ENCODE assay signal across 22 cellular contexts in the genomic region with DNA sequence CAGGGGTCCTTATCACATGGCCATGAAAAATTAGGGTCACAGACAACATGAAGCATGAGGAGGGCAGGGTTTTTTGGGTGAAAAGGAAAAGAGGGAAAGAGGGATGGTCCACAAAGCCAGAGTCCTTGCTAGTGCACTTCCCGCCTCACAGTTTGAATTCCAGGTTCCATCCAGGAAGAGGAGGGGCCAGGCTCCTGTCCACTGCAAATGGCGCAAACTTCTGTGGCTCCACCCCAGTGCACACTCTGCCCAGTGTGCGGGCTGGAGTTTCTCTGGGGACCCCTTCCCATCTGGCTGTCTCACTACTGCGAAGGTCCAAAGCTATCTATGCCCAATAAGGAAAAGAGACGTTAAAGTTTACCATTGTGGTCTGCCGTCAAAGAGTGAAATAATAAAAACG. TPM values are rescaled to one million over a fixed set of nuclear protein-coding genes. Genes with fewer than 3 reads are reported as not detected.
"Had no signal": no experiment of that assay in that cellular context is flagged by ENCODE, and none has a peak within 500 bp of the region (broad histone marks: within the 10 kb centered on the region; RNA-seq: fewer than 3 reads in every experiment).

No MANE protein-coding gene starts in this region.

- H3K4me1 ChIP-seq: parathyroid adenoma, upper lobe of right lung had no signal

- H3K4me3 Mint-ChIP-seq: activated naive CD8-positive, alpha-beta T cell treated with anti-CD3 and anti-CD28 coated beads for 36 hours; stimulated activated naive B cell treated with anti-CD40 and anti-IgM and Interleukin-4, amounts not matched to agents 10 μg/mL and 1 μg/mL and 100 μg/mL, for 72 hours had no signal

- H3K9me3 Mint-ChIP-seq: activated naive CD8-positive, alpha-beta T cell treated with anti-CD3 and anti-CD28 coated beads for 36 hours had no signal

- H3K9me3 ChIP-seq: thoracic aorta, upper lobe of right lung had no signal

- H3K4me3 ChIP-seq: thoracic aorta, upper lobe of right lung had no signal

- DNase-seq: activated naive CD4-positive, alpha-beta T cell treated with Interleukin-2 at 50 U/mL for 16 hours; activated naive CD8-positive, alpha-beta T cell treated with anti-CD3 and anti-CD28 coated beads for 36 hours; central memory CD4-positive, alpha-beta T cell; dermis blood vessel endothelial cell; effector memory CD4-positive, alpha-beta T cell; foreskin melanocyte; hippocampal formation; left ventricle myocardium superior; mammary epithelial cell; midbrain; nucleus accumbens; right cardiac atrium; stimulated activated CD4-positive, alpha-beta T cell treated with anti-CD3 and anti-CD28 coated beads, Interleukin-1b, Interleukin-23, amount 100 ng/mL, for 48 hours; stimulated activated naive B cell treated with anti-CD40 and anti-IgM and Interleukin-4, amounts not matched to agents 10 μg/mL and 1 μg/mL and 100 μg/mL, for 72 hours; T-helper 9 cell; upper lobe of right lung had no signal

- H3K27ac ChIP-seq: parathyroid adenoma, thoracic aorta, upper lobe of right lung had no signal

- H3K27me3 Mint-ChIP-seq: activated naive CD8-positive, alpha-beta T cell treated with anti-CD3 and anti-CD28 coated beads for 36 hours; stimulated activated naive B cell treated with anti-CD40 and anti-IgM and Interleukin-4, amounts not matched to agents 10 μg/mL and 1 μg/mL and 100 μg/mL, for 72 hours had no signal

- H3K27ac Mint-ChIP-seq: activated naive CD8-positive, alpha-beta T cell treated with anti-CD3 and anti-CD28 coated beads for 36 hours had no signal

- H3K36me3 ChIP-seq: thoracic aorta had no signal

- ATAC-seq: esophagus mucosa; left ventricle myocardium superior; stimulated activated naive B cell treated with anti-CD40 and anti-IgM and Interleukin-4, amounts not matched to agents 10 μg/mL and 1 μg/mL and 100 μg/mL, for 72 hours; upper lobe of right lung had no signal

- H3K27me3 ChIP-seq: upper lobe of right lung had no signal

RNA-seq across cellular contexts. Expression of gene AIM2, which starts 17.8 kb away (rescaled TPM):
- total RNA-seq: dermis blood vessel endothelial cell, endothelial cell of umbilical vein, pulmonary artery endothelial cell had no signal
- polyA plus RNA-seq: endothelial cell of umbilical vein had no signal

RNA-seq across cellular contexts. Expression of gene IFI16, which starts 49.0 kb away (rescaled TPM):
- polyA plus RNA-seq: neural cell had no signal
